17 cellular contexts compared by ENCODE assay signal in genomic region chr6:106539931-106540330, GRCh38.
A peak's percentile ranks its signal among the peaks of the same experiment; 100 is the strongest.
DNase-seq lines count a peak whose midpoint lies in the region; ATAC-seq and TF ChIP-seq lines count a peak whose summit lies in the region.
"Had no signal": no experiment of that assay in that cellular context is flagged by ENCODE, and none has a peak within 500 bp of the region (broad histone marks: within the 10 kb centered on the region; RNA-seq: fewer than 3 reads in every experiment).

No MANE protein-coding gene starts in this region.

- TF ChIP-seq CTCF in suprapubic skin (IDR thresholded peaks at IDR 0.05) (no peak), GM10266 (IDR thresholded peaks at IDR 0.05; ENCODE audit: control insufficient read depth, insufficient read depth, low read depth, missing control alignments) (no peak), nephron progenitor cell (IDR thresholded peaks at IDR 0.05) (no peak)

- H3K36me3 ChIP-seq in suprapubic skin: peaks cover 3% of the 10 kb centered on the region
- no peaks in the 10 kb centered on the region for H3K36me3 ChIP-seq in MG63
- H3K36me3 ChIP-seq: thyroid gland had no signal

- no peak overlapping the region for H3K27ac Mint-ChIP-seq in nephron progenitor cell
- H3K27ac Mint-ChIP-seq: activated CD4-positive, alpha-beta memory T cell treated with anti-CD3 and anti-CD28 coated beads for 36 hours; T-helper 1 cell treated with Interleukin-12 subunit alpha and Interleukin-12 subunit beta and Interleukin-4 antibody, amounts not matched to agents 30 μg/mL and 1 μg/mL, for 36 hours had no signal

- DNase-seq in Right ventricle myocardium inferior (ENCODE audit: missing footprints): no peak
- DNase-seq in Right ventricle myocardium superior: no peak
- peak; percentile 7 for DNase-seq in SK-N-DZ (ENCODE audit: low spot score)
- DNase-seq in medulla oblongata (ENCODE audit: extremely low spot score): peak; percentile 46
- no peak for DNase-seq in suprapubic skin (ENCODE audit: low spot score in 2 of 2)
- no peak for DNase-seq in GM10266 (ENCODE audit: extremely low spot score)
- DNase-seq in nephron progenitor cell: no peak
- DNase-seq in MG63: no peak
- DNase-seq: activated CD4-positive, alpha-beta memory T cell treated with anti-CD3 and anti-CD28 coated beads for 36 hours; DMS53; dorsolateral prefrontal cortex; lower lobe of right lung; NCI-H1092; NCI-H2227 treated with DMSO at 0.1 percent for 48 hours; thyroid gland had no signal

- H3K9me3 ChIP-seq in suprapubic skin: no peaks in the 10 kb centered on the region
- H3K9me3 ChIP-seq in MG63: no peaks in the 10 kb centered on the region
- H3K9me3 ChIP-seq: lower lobe of right lung, thyroid gland had no signal

- 85% methylated on average over 9 of the region's 9 CpGs for WGBS in suprapubic skin

- H3K27me3 Mint-ChIP-seq in nephron progenitor cell (ENCODE audit: low read depth, poor library complexity): peaks cover 4% of the 10 kb centered on the region
- H3K27me3 Mint-ChIP-seq: activated CD4-positive, alpha-beta memory T cell treated with anti-CD3 and anti-CD28 coated beads for 36 hours had no signal

- peaks cover 3% of the 10 kb centered on the region for H3K4me1 ChIP-seq in suprapubic skin
- H3K4me1 ChIP-seq: thyroid gland had no signal

- H3K36me3 Mint-ChIP-seq in nephron progenitor cell (ENCODE audit: low read depth): no peaks in the 10 kb centered on the region

- peak overlapping the region; percentile 4 for H3K27ac ChIP-seq in suprapubic skin
- H3K27ac ChIP-seq: dorsolateral prefrontal cortex, lower lobe of right lung, thyroid gland had no signal

- H3K27me3 ChIP-seq in suprapubic skin (no peaks in the 10 kb centered on the region), MG63 (no peaks in the 10 kb centered on the region)
- H3K27me3 ChIP-seq: thyroid gland had no signal

- intact Hi-C loops in Right ventricle myocardium inferior (cut with DNase I): no loop called here
- intact Hi-C loops in Right ventricle myocardium superior (cut with DNase I): no loop called here

- ATAC-seq in Right ventricle myocardium inferior: peak; percentile 56
- ATAC-seq in Right ventricle myocardium superior (ENCODE audit: poor library complexity): no peak
- ATAC-seq: Panc1 had no signal

- H3K4me3 ChIP-seq in suprapubic skin (no peak overlapping the region), MG63 (no peak overlapping the region)
- H3K4me3 ChIP-seq: dorsolateral prefrontal cortex, lower lobe of right lung, thyroid gland had no signal

- H3K4me3 Mint-ChIP-seq in nephron progenitor cell: no peak overlapping the region
- H3K4me3 Mint-ChIP-seq: activated CD4-positive, alpha-beta memory T cell treated with anti-CD3 and anti-CD28 coated beads for 36 hours; T-helper 1 cell treated with Interleukin-12 subunit alpha and Interleukin-12 subunit beta and Interleukin-4 antibody, amounts not matched to agents 30 μg/mL and 1 μg/mL, for 36 hours had no signal

- H3K4me1 Mint-ChIP-seq in nephron progenitor cell: peaks cover 12% of the 10 kb centered on the region

- TF ChIP-seq EP300 in suprapubic skin (IDR thresholded peaks at IDR 0.05): no peak

- H3K9me3 Mint-ChIP-seq in nephron progenitor cell: no peaks in the 10 kb centered on the region
- H3K9me3 Mint-ChIP-seq: activated CD4-positive, alpha-beta memory T cell treated with anti-CD3 and anti-CD28 coated beads for 36 hours; T-helper 1 cell treated with Interleukin-12 subunit alpha and Interleukin-12 subunit beta and Interleukin-4 antibody, amounts not matched to agents 30 μg/mL and 1 μg/mL, for 36 hours had no signal

- no peak for TF ChIP-seq POLR2A in suprapubic skin (IDR thresholded peaks at IDR 0.05)

Comparison
In these comparisons a context has a peak if more than half of its experiments do, and no peak if none do; other contexts are left out.
1. DNase-seq: peak in SK-N-DZ (single experiment) and medulla oblongata (single experiment); none in Right ventricle myocardium inferior (single experiment), Right ventricle myocardium superior (single experiment), suprapubic skin (0 of 2), GM10266 (single experiment), nephron progenitor cell (single experiment) and MG63 (single experiment).